In genomic region chr3:57199895-57200297, GRCh38 we compare ENCODE assay signal across 17 cellular contexts. TPM values are rescaled to one million over a fixed set of nuclear protein-coding genes. Genes with fewer than 3 reads are reported as not detected.
DNase-seq lines count a peak whose midpoint lies in the region; ATAC-seq and TF ChIP-seq lines count a peak whose summit lies in the region.
"Had no signal": no experiment of that assay in that cellular context is flagged by ENCODE, and none has a peak within 500 bp of the region (broad histone marks: within the 10 kb centered on the region; RNA-seq: fewer than 3 reads in every experiment).

HESX1 (minus strand) TSS chr3:57199978; CDS start chr3:57199918, 60 bp downstream.

- no peaks in the 10 kb centered on the region for H3K36me3 ChIP-seq in HUES64 (ENCODE audit: insufficient read depth, low read length)
- no peaks in the 10 kb centered on the region for H3K36me3 ChIP-seq in endodermal cell (ENCODE audit: control insufficient read depth, insufficient read depth, low read length)
- no peaks in the 10 kb centered on the region for H3K36me3 ChIP-seq in iPS-20b (ENCODE audit: insufficient read depth, low read depth, low read length)
- no peaks in the 10 kb centered on the region for H3K36me3 ChIP-seq in heart left ventricle
- H3K36me3 ChIP-seq: Peyer's patch had no signal

- H3K27ac Mint-ChIP-seq in endodermal cell = peak within 1 kb of the TSS; percentile 79

- WGBS in HUES64 = 0% methylated on average over 4 of the region's 4 CpGs
- 2 to 7% methylated on average over 4 of the region's 4 CpGs for WGBS in endodermal cell (ENCODE audit: insufficient coverage in 1 of 2, insufficient read length in 1 of 2), 2 experiments
- WGBS in heart left ventricle, 4 donors = 43 to 69% (median 60%) methylated on average over 4 of the region's 4 CpGs

- H3K4me1 ChIP-seq in HUES64 (ENCODE audit: insufficient read depth, low read length) = peaks cover 38% of the 10 kb centered on the region
- H3K4me1 ChIP-seq in endodermal cell (ENCODE audit: control insufficient read depth, insufficient read depth, low read length) = no peaks in the 10 kb centered on the region
- peaks cover 28% of the 10 kb centered on the region; the same call in 1 of the 2 replicates for H3K4me1 ChIP-seq in iPS-20b (ENCODE audit: insufficient read depth, low read length)
- no peaks in the 10 kb centered on the region for H3K4me1 ChIP-seq in heart left ventricle
- H3K4me1 ChIP-seq: Peyer's patch had no signal

- H3K9me3 ChIP-seq in HUES64 (ENCODE audit: insufficient read depth, low read depth, low read length) (no peaks in the 10 kb centered on the region), endodermal cell (ENCODE audit: control insufficient read depth, low read length) (no peaks in the 10 kb centered on the region), iPS-20b (ENCODE audit: insufficient read depth, low read depth, low read length) (no peaks in the 10 kb centered on the region), heart left ventricle (no peaks in the 10 kb centered on the region)
- H3K9me3 ChIP-seq: Peyer's patch had no signal

- DNase-seq in D341Med (ENCODE audit: low spot score) = peak; percentile 40
- peak; percentile 91 for DNase-seq in endodermal cell
- DNase-seq in heart left ventricle = no peak
- DNase-seq in NCI-H2227 treated with DMSO at 0.1 percent for 48 hours (lab: John Stamatoyannopoulos, UW) = no peak
- no peak for DNase-seq in hepatic stellate cell (ENCODE audit: low spot score)
- DNase-seq: NCI-H1048, NCI-H2107, NCI-H446, Peyer's patch, Right ventricle myocardium superior, SK-N-SH had no signal

- intact Hi-C loops in heart left ventricle (cut with DNase I) = loop anchor here in 1 of 10 donors (2.0 kb wide), 1 partner anchor 21 kb away; no protein-coding TSS in a partner anchor

- ATAC-seq in heart left ventricle (no peak), HG02763 (IDR thresholded peaks at IDR 0.05; ENCODE audit: unreplicated experiment) (no peak)

- no peaks in the 10 kb centered on the region for H3K9me3 Mint-ChIP-seq in endodermal cell

- peaks cover 22% of the 10 kb centered on the region for H3K4me1 Mint-ChIP-seq in endodermal cell

- no peaks in the 10 kb centered on the region for H3K36me3 Mint-ChIP-seq in endodermal cell (ENCODE audit: low read depth)

- H3K4me3 Mint-ChIP-seq in endodermal cell = peak within 1 kb of the TSS; percentile 77

- no peak for TF ChIP-seq CTCF in endodermal cell (conservative IDR thresholded peaks at IDR 0.05)
- TF ChIP-seq CTCF in heart left ventricle (IDR thresholded peaks at IDR 0.05) = no peak

- H3K27ac ChIP-seq in HUES64 (ENCODE audit: low read depth, low read length) (peak within 1 kb of the TSS; percentile 68; the same call in 1 of the 2 replicates), endodermal cell (ENCODE audit: low read depth, low read length) (no peak within 1 kb of the TSS), iPS-20b (ENCODE audit: low read length) (no peak within 1 kb of the TSS), heart left ventricle (no peak within 1 kb of the TSS)
- H3K27ac ChIP-seq: C4-2B, Peyer's patch had no signal

- no peak for TF ChIP-seq POLR2A in heart left ventricle (IDR thresholded peaks at IDR 0.05)

- peaks cover 22% of the 10 kb centered on the region for H3K27me3 ChIP-seq in HUES64 (ENCODE audit: insufficient read depth, low read length)
- H3K27me3 ChIP-seq in endodermal cell (ENCODE audit: control insufficient read depth, insufficient read depth, low read length, poor library complexity, severe bottlenecking) = peaks cover 35% of the 10 kb centered on the region
- H3K27me3 ChIP-seq in iPS-20b (ENCODE audit: insufficient read depth, low read length) = peaks cover 54% of the 10 kb centered on the region
- no peaks in the 10 kb centered on the region for H3K27me3 ChIP-seq in heart left ventricle
- H3K27me3 ChIP-seq: Peyer's patch had no signal

- no peak within 1 kb of the TSS for H3K9ac ChIP-seq in HUES64 (ENCODE audit: low read depth, low read length)
- H3K9ac ChIP-seq in endodermal cell (ENCODE audit: extremely low read depth, low read length, poor library complexity, severe bottlenecking) = no peak within 1 kb of the TSS
- peak within 1 kb of the TSS; percentile 60; the same call in 1 of the 2 replicates for H3K9ac ChIP-seq in iPS-20b (ENCODE audit: low read depth, low read length)
- H3K9ac ChIP-seq: SK-N-SH had no signal

- H3K4me3 ChIP-seq in HUES64 (ENCODE audit: low read length) = peak within 1 kb of the TSS; percentile 62
- H3K4me3 ChIP-seq in endodermal cell (ENCODE audit: low read length) = peak within 1 kb of the TSS; percentile 48
- H3K4me3 ChIP-seq in iPS-20b (ENCODE audit: low read length) = peak within 1 kb of the TSS; percentile 73
- H3K4me3 ChIP-seq in heart left ventricle = no peak within 1 kb of the TSS
- H3K4me3 ChIP-seq: Peyer's patch had no signal

- H3K27me3 Mint-ChIP-seq in endodermal cell (ENCODE audit: insufficient read depth) = peaks cover 8% of the 10 kb centered on the region

RNA-seq across cellular contexts. Expression of gene HESX1, which starts in this region (rescaled TPM):
- 12.1 TPM for polyA plus RNA-seq in HUES64 (2013, experiment 1 of 2)
- polyA plus RNA-seq in HUES64 (2013, experiment 2 of 2) = 7.0 TPM
- total RNA-seq in endodermal cell (1 to 10 TPM; 3.8 to 8.0 TPM), heart left ventricle (1 to 10 TPM in 1 of 9 donors, under 1 TPM in 4, not detected in 4; 0.47 to 1.5 (median 0.71) TPM)
- polyA plus RNA-seq in endodermal cell (2013, experiment 1 of 2) = 6.6 TPM
- 4.8 TPM for polyA plus RNA-seq in endodermal cell (2013, experiment 2 of 2)
- under 1 TPM; 0.29 to 0.76 TPM for polyA plus RNA-seq in heart left ventricle
- total RNA-seq: A172, HT-29, Peyer's patch, Right ventricle myocardium superior had no signal

Comparison
In these comparisons a context has a peak if more than half of its experiments do, and no peak if none do; other contexts are left out.
1. DNase-seq: peak in D341Med (single experiment) and endodermal cell (single experiment); none in heart left ventricle (0 of 5), NCI-H2227 treated with DMSO at 0.1 percent for 48 hours (single experiment) and hepatic stellate cell (single experiment).
2. H3K4me3 ChIP-seq: peak in HUES64 (single experiment), endodermal cell (single experiment) and iPS-20b (single experiment); none in heart left ventricle (0 of 12).